ENCODE assay signal across 8 cellular contexts in genomic region chr4:113979973-113980615, GRCh38. TPM values are rescaled to one million over a fixed set of nuclear protein-coding genes. Genes with fewer than 3 reads are reported as not detected.
DNase-seq lines count a peak whose midpoint lies in the region; ATAC-seq and TF ChIP-seq lines count a peak whose summit lies in the region.

No MANE protein-coding gene starts in this region.

- peak; percentile 73 for DNase-seq in EH (ENCODE audit: low read depth)
- DNase-seq in T-cell = no peak
- peak; percentile 67 to 68 for DNase-seq in fibroblast of lung (ENCODE audit: low read depth in 2 of 2)
- DNase-seq in osteoblast (ENCODE audit: insufficient read length, low spot score, missing footprints) = peak; percentile 46
- no peak for DNase-seq in MV-4-11 (lab: John Stamatoyannopoulos, UW)
- no peak for DNase-seq in posterior vena cava (ENCODE audit: low spot score)

- H3K9me3 ChIP-seq in fibroblast of lung (ENCODE audit: control insufficient read depth, insufficient read depth, low read depth, low read length) = no peaks in the 10 kb centered on the region
- no peaks in the 10 kb centered on the region for H3K9me3 ChIP-seq in osteoblast (ENCODE audit: low read depth, low read length)

- CTCF ChIA-PET in T-cell (lab: Charles Lee) = interaction anchor here in 1 of 2 donors (0.9 kb wide), 1 partner anchor 42 kb away, joined by 3 read pairs; no protein-coding TSS in a partner anchor

- H3K4me1 Mint-ChIP-seq in T-cell = peaks cover 20 to 29% (median 25%) of the 10 kb centered on the region in 3 donors

- peak overlapping the region; percentile 93 for H3K27ac ChIP-seq in fibroblast of lung (ENCODE audit: insufficient read depth, low read length)
- H3K27ac ChIP-seq in osteoblast (ENCODE audit: low read depth, low read length) = peak overlapping the region; percentile 88

- peaks cover 64% of the 10 kb centered on the region for H3K79me2 ChIP-seq in fibroblast of lung (ENCODE audit: control insufficient read depth, insufficient read depth, low read length)
- peaks cover 61% of the 10 kb centered on the region for H3K79me2 ChIP-seq in osteoblast (ENCODE audit: insufficient read depth, low read length)

- peaks cover 0 to 6% (median 0%) of the 10 kb centered on the region in 3 donors for H3K9me3 Mint-ChIP-seq in T-cell

- H4K20me1 ChIP-seq in fibroblast of lung (ENCODE audit: control insufficient read depth, extremely low read depth, insufficient read depth, low read length) = no peaks in the 10 kb centered on the region
- no peaks in the 10 kb centered on the region for H4K20me1 ChIP-seq in osteoblast (ENCODE audit: insufficient read depth, low read length)

- peaks cover 3% of the 10 kb centered on the region for H3K36me3 Mint-ChIP-seq in T-cell

- H2AFZ ChIP-seq in fibroblast of lung (ENCODE audit: low read length) (no peak overlapping the region), osteoblast (ENCODE audit: low read length) (peak overlapping the region; percentile 70)

- POLR2A ChIA-PET in T-cell (lab: Charles Lee) = interaction anchor here in 1 of 2 donors (0.6 kb wide), 1 partner anchor 135 kb away, joined by 4 read pairs; no protein-coding TSS in a partner anchor

- H3K4me3 Mint-ChIP-seq in T-cell = peak overlapping the region; percentile 75 to 81 (median 79)

- H3K9ac ChIP-seq in fibroblast of lung (ENCODE audit: insufficient read depth, low read length) = peak overlapping the region; percentile 89

- H3K27me3 ChIP-seq in fibroblast of lung (ENCODE audit: control insufficient read depth, insufficient read depth, low read length) = no peaks in the 10 kb centered on the region
- H3K27me3 ChIP-seq in osteoblast (ENCODE audit: insufficient read depth, low read length) = no peaks in the 10 kb centered on the region

- ATAC-seq in T-cell (replicated peaks in 1 of 4) (no peak), GM19324 (IDR thresholded peaks at IDR 0.05; ENCODE audit: low FRiP score, unreplicated experiment) (no peak), HG03354 (IDR thresholded peaks at IDR 0.05; ENCODE audit: poor library complexity, severe bottlenecking, unreplicated experiment) (no peak)

- TF ChIP-seq CTCF in fibroblast of lung (conservative IDR thresholded peaks at IDR 0.05 in 1 of 2, IDR thresholded peaks at IDR 0.05 in 1 of 2; ENCODE audit: low read depth in 1 of 2, low read length in 2 of 2) (no peak), osteoblast (IDR thresholded peaks at IDR 0.05; ENCODE audit: extremely low read depth, low read depth, low read length) (no peak)

- H3K27me3 Mint-ChIP-seq in T-cell = peaks cover 36 to 38% of the 10 kb centered on the region in 2 donors

- H3K4me1 ChIP-seq in fibroblast of lung (ENCODE audit: control insufficient read depth, extremely low read depth, insufficient read depth, low read length) (peaks cover 13% of the 10 kb centered on the region), osteoblast (ENCODE audit: insufficient read depth, low read length) (peaks cover 10% of the 10 kb centered on the region)

- intact Hi-C loops in posterior vena cava (cut with DNase I) = no loop called here

- H3K4me3 ChIP-seq in fibroblast of lung (replicated peaks in 1 of 4; ENCODE audit: control extremely low read depth in 1 of 4, insufficient read depth in 1 of 4, low read depth in 3 of 4, low read length in 4 of 4) = peak overlapping the region; percentile 62 to 94 (median 82)
- peak overlapping the region; percentile 87 for H3K4me3 ChIP-seq in osteoblast (ENCODE audit: insufficient read depth, low read length)

- H3K36me3 ChIP-seq in fibroblast of lung (ENCODE audit: control insufficient read depth, insufficient read depth, low read length) (no peaks in the 10 kb centered on the region), osteoblast (ENCODE audit: insufficient read depth, low read length) (no peaks in the 10 kb centered on the region)

- H3K27ac Mint-ChIP-seq in T-cell = no peak overlapping the region

- H3K4me2 ChIP-seq in fibroblast of lung (ENCODE audit: extremely low read depth, insufficient read depth, low read length) (peak overlapping the region; percentile 98), osteoblast (ENCODE audit: insufficient read depth, low read length) (peak overlapping the region; percentile 91)

RNA-seq across cellular contexts. Expression of gene ARSJ, which starts 0.6 kb away (rescaled TPM):
- total RNA-seq in T-cell (under 1 TPM in 3 of 5 donors, not detected in 2; 0.16 to 0.26 (median 0.20) TPM), fibroblast of lung (30.8 and 56.6 TPM in 2 replicates), osteoblast (18.6 and 24.6 TPM in 2 replicates), posterior vena cava (10 to 100 TPM in 1 of 2 donors, 1 to 10 TPM in 1; 7.4 to 11.7 TPM)
- polyA plus RNA-seq in fibroblast of lung = 48.7 and 51.1 TPM in 2 replicates
- 43.3 and 47.2 TPM in 2 replicates for polyA plus RNA-seq in fibroblast of lung (2012)
- 27.0 and 29.8 TPM in 2 replicates for polyA minus RNA-seq in fibroblast of lung (ENCODE audit: low replicate concordance)

Comparison
In these comparisons a context has a peak if more than half of its experiments do, and no peak if none do; other contexts are left out.
1. DNase-seq: peak in EH (single experiment), fibroblast of lung (2 of 2) and osteoblast (single experiment); none in T-cell (0 of 34), MV-4-11 (single experiment) and posterior vena cava (single experiment).
2. RNA of gene ARSJ, which starts 0.6 kb away (total RNA-seq): 30.8 to 56.6 TPM in fibroblast of lung, 18.6 to 24.6 TPM in osteoblast and 7.4 to 11.7 TPM in posterior vena cava; 0.16 to 0.26 TPM in T-cell; every median in the first group is over 4 times any median in the second.